Comparison of ENCODE assay signal across 10 cellular contexts in genomic region chr1:20187103-20187812, GRCh38. TPM values are rescaled to one million over a fixed set of nuclear protein-coding genes. Genes with fewer than 3 reads are reported as not detected.
DNase-seq lines count a peak whose midpoint lies in the region; ATAC-seq and TF ChIP-seq lines count a peak whose summit lies in the region.
"Had no signal": no experiment of that assay in that cellular context is flagged by ENCODE, and none has a peak within 500 bp of the region (broad histone marks: within the 10 kb centered on the region; RNA-seq: fewer than 3 reads in every experiment).

No MANE protein-coding gene starts in this region.

- H3K27ac Mint-ChIP-seq in type B pancreatic cell = no peak overlapping the region
- H3K27ac Mint-ChIP-seq in Caco-2 (ENCODE audit: unreplicated experiment) = no peak overlapping the region

- H3K4me1 Mint-ChIP-seq in type B pancreatic cell (ENCODE audit: unreplicated experiment) = peaks cover 26% of the 10 kb centered on the region
- no peaks in the 10 kb centered on the region for H3K4me1 Mint-ChIP-seq in Caco-2 (ENCODE audit: low read depth, unreplicated experiment)

- no peaks in the 10 kb centered on the region for H3K36me3 ChIP-seq in Caco-2 (ENCODE audit: control insufficient read depth, insufficient read depth, low read length)
- H3K36me3 ChIP-seq: cardiac muscle cell, neutrophil had no signal

- H3K27me3 Mint-ChIP-seq in type B pancreatic cell = peaks cover 18% of the 10 kb centered on the region
- peaks cover 9% of the 10 kb centered on the region for H3K27me3 Mint-ChIP-seq in Caco-2 (ENCODE audit: insufficient read depth, unreplicated experiment)

- peak; percentile 35 for ATAC-seq in Right ventricle myocardium inferior

- peak overlapping the region; percentile 75 for H3K27ac ChIP-seq in layer of hippocampus (ENCODE audit: low read depth, low read length)
- H3K27ac ChIP-seq: cardiac muscle cell, neutrophil had no signal

- CTCF ChIA-PET in Caco-2 (lab: Charles Lee) = no interaction called here

- H3K36me3 Mint-ChIP-seq in type B pancreatic cell (no peaks in the 10 kb centered on the region), Caco-2 (ENCODE audit: insufficient read depth, unreplicated experiment) (no peaks in the 10 kb centered on the region)

- intact Hi-C loops in Right ventricle myocardium inferior (cut with DNase I) = no loop called here
- intact Hi-C loops in cardiac septum (cut with DNase I) = no loop called here
- intact Hi-C loops in Caco-2 (cut with micrococcal nuclease; ENCODE audit: unreplicated experiment) = no loop called here

- H3K9me3 ChIP-seq in Caco-2 = no peaks in the 10 kb centered on the region
- H3K9me3 ChIP-seq: neutrophil had no signal

- H3K4me3 Mint-ChIP-seq in type B pancreatic cell (peak overlapping the region; percentile 51), Caco-2 (ENCODE audit: unreplicated experiment) (no peak overlapping the region)

- no peak overlapping the region for H3K4me3 ChIP-seq in Caco-2 (ENCODE audit: low read depth, low read length)

- DNase-seq in Right ventricle myocardium inferior (ENCODE audit: missing footprints) (no peak), cardiac septum (ENCODE audit: low spot score) (no peak), type B pancreatic cell (ENCODE audit: extremely low spot score, unreplicated experiment) (no peak), medulla oblongata (ENCODE audit: extremely low spot score) (no peak), NCI-H128 (lab: John Stamatoyannopoulos, UW; ENCODE audit: unreplicated experiment) (no peak), Caco-2 (no peak)
- DNase-seq in activated T-cell treated with anti-CD3 and anti-CD28 coated beads, Interleukin-2, amount 50 U/mL, for 48 hours = peak; percentile 71 to 73

- no peak for TF ChIP-seq CTCF in type B pancreatic cell (conservative IDR thresholded peaks at IDR 0.05)
- TF ChIP-seq CTCF in Caco-2 (IDR thresholded peaks at IDR 0.05; ENCODE audit: insufficient read depth in 1 of 2, low read depth in 1 of 2, low read length in 1 of 2, severe bottlenecking in 1 of 2, unreplicated experiment in 1 of 2) = no peak

- peaks cover 11% of the 10 kb centered on the region for H3K27me3 ChIP-seq in layer of hippocampus (ENCODE audit: control insufficient read depth, insufficient read depth, low read length)
- no peaks in the 10 kb centered on the region for H3K27me3 ChIP-seq in Caco-2 (replicated peaks; ENCODE audit: control insufficient read depth, insufficient read depth, low read length)
- H3K27me3 ChIP-seq: cardiac muscle cell had no signal

- H3K4me1 ChIP-seq in Caco-2 = no peaks in the 10 kb centered on the region

- POLR2A ChIA-PET in Caco-2 (lab: Charles Lee) = no interaction called here

- H3K9me3 Mint-ChIP-seq in type B pancreatic cell (no peaks in the 10 kb centered on the region), Caco-2 (ENCODE audit: unreplicated experiment) (no peaks in the 10 kb centered on the region)

- BruUV-seq in Caco-2 (replicated peaks; lab: Mats Ljungman, UMichigan) = no TSS peak

RNA-seq across cellular contexts. Expression of gene PLA2G2C, which starts 0.9 kb away (rescaled TPM):
- total RNA-seq in Right ventricle myocardium inferior (not detected), cardiac septum (not detected), type B pancreatic cell (ENCODE audit: low replicate concordance) (not detected in 2 replicates), Caco-2 (2022) (not detected in 2 replicates)
- total RNA-seq: cardiac muscle cell had no signal

RNA-seq across cellular contexts. Expression of gene UBXN10, which starts 1.4 kb away (rescaled TPM):
- total RNA-seq in Right ventricle myocardium inferior (1.9 TPM), cardiac septum (0.30 TPM), type B pancreatic cell (ENCODE audit: low replicate concordance) (1.6 and 5.0 TPM in 2 replicates), Caco-2 (2022) (0.05 and 0.07 TPM in 2 replicates)

RNA-seq across cellular contexts. Expression of gene PLA2G2F, which starts 48.1 kb away (rescaled TPM):
- total RNA-seq in Right ventricle myocardium inferior = not detected
- not detected for total RNA-seq in cardiac septum
- total RNA-seq in type B pancreatic cell (ENCODE audit: low replicate concordance) = not detected in 2 replicates
- total RNA-seq in Caco-2 (2022) = not detected in 2 replicates
- total RNA-seq: cardiac muscle cell had no signal

Comparison
In these comparisons a context has a peak if more than half of its experiments do, and no peak if none do; other contexts are left out.
1. DNase-seq: peak in activated T-cell treated with anti-CD3 and anti-CD28 coated beads, Interleukin-2, amount 50 U/mL, for 48 hours (2 of 2); none in Right ventricle myocardium inferior (single experiment), cardiac septum (single experiment), type B pancreatic cell (single experiment), medulla oblongata (single experiment), NCI-H128 (single experiment) and Caco-2 (0 of 2).